Comparison of ENCODE assay signal across 30 cellular contexts in the genomic region with DNA sequence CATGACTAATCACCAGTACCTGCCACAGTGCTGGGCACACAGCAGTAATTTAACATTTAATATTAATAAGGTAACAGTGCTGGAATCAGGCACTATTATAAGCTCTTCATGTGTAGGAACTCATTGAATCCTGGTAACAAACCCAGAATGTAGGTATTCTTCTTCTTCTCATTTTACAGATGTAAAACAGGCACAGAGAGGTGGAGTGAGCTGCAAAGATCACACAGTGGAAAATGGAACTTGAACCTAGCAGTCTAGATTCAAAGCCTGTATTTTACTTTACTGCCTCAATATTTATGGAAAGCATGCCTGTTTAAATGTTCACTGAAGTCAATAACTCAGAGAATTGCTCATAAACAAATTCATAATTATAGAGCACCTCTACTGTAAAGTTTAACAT. TPM values are rescaled to one million over a fixed set of nuclear protein-coding genes. Genes with fewer than 3 reads are reported as not detected.
"Had no signal": no experiment of that assay in that cellular context is flagged by ENCODE, and none has a peak within 500 bp of the region (broad histone marks: within the 10 kb centered on the region; RNA-seq: fewer than 3 reads in every experiment).

No MANE protein-coding gene starts in this region.

- H3K27ac ChIP-seq: stomach, suprapubic skin, testis, thoracic aorta, thyroid gland, tibial artery, tibial nerve, transverse colon, upper lobe of left lung, upper lobe of right lung, uterus, vagina had no signal

- H3K4me3 Mint-ChIP-seq: stimulated activated effector memory CD8-positive, alpha-beta T cell treated with anti-CD3 and anti-CD28 coated beads, Interleukin-12 subunit alpha, Interleukin-12 subunit beta, amount 100 ng/mL, for 72 hours; stimulated activated memory B cell treated with anti-CD40 and anti-IgM and Interleukin-4, amounts not matched to agents 10 μg/mL and 1 μg/mL and 100 μg/mL, for 72 hours; stimulated activated naive B cell treated with anti-CD40 and anti-IgM and Interleukin-4, amounts not matched to agents 10 μg/mL and 1 μg/mL and 100 μg/mL, for 72 hours; stimulated activated naive CD8-positive, alpha-beta T cell treated with anti-CD3 and anti-CD28 coated beads, Interleukin-15, amount 100 ng/mL, for 72 hours; stimulated activated naive CD8-positive, alpha-beta T cell treated with anti-CD3 and anti-CD28 coated beads, Interleukin-15, Interleukin-2, amounts not matched to agents 100 ng/mL and 50 ng/mL, for 24 hours; type B pancreatic cell had no signal

- H3K36me3 Mint-ChIP-seq: stimulated activated memory B cell treated with anti-CD40 and anti-IgM and Interleukin-4, amounts not matched to agents 10 μg/mL and 1 μg/mL and 100 μg/mL, for 72 hours; stimulated activated naive B cell treated with anti-CD40 and anti-IgM and Interleukin-4, amounts not matched to agents 10 μg/mL and 1 μg/mL and 100 μg/mL, for 72 hours; type B pancreatic cell had no signal

- H3K4me3 ChIP-seq: stomach, suprapubic skin, testis, thoracic aorta, thyroid gland, tibial artery, tibial nerve, transverse colon, upper lobe of left lung, upper lobe of right lung, uterus, vagina had no signal

- DNase-seq: stimulated activated CD4-positive, alpha-beta T cell treated with anti-CD3 and anti-CD28 coated beads, Interleukin-2, amount 100 ng/mL, for 48 hours; stimulated activated CD4-positive, alpha-beta T cell treated with anti-CD3 and anti-CD28 coated beads, Interleukin-4, amount 100 ng/mL, for 1 hour; stimulated activated CD4-positive, alpha-beta T cell treated with anti-CD3 and anti-CD28 coated beads, Interleukin-4, amount 100 ng/mL, for 24 hours; stimulated activated CD4-positive, alpha-beta T cell treated with anti-CD3 and anti-CD28 coated beads, Interleukin-4, amount 100 ng/mL, for 4 hours; stimulated activated CD8-positive, alpha-beta memory T cell treated with anti-CD3 and anti-CD28 coated beads, Interleukin-4, amount 100 ng/mL, for 48 hours; stimulated activated naive B cell treated with anti-CD40 and anti-IgM and Interleukin-4, amounts not matched to agents 10 μg/mL and 1 μg/mL and 100 μg/mL, for 72 hours; stimulated activated naive CD4-positive, alpha-beta T cell; stimulated activated naive CD4-positive, alpha-beta T cell treated with Interleukin-2 at 50 U/mL for 16 hours; stimulated activated naive CD8-positive, alpha-beta T cell treated with anti-CD3 and anti-CD28 coated beads, Interleukin-15, amount 100 ng/mL, for 72 hours; stimulated activated naive CD8-positive, alpha-beta T cell treated with anti-CD3 and anti-CD28 coated beads, Interleukin-15, Interleukin-2, amounts not matched to agents 100 U/mL and 50 U/mL, for 24 hours; stomach; substantia nigra; testis; thyroid gland; tibial artery; transverse colon; trophoblast cell; upper lobe of left lung; upper lobe of right lung; uterus had no signal

- FAIRE-seq: urothelium cell line had no signal

- ATAC-seq: stimulated activated effector memory CD8-positive, alpha-beta T cell treated with anti-CD3 and anti-CD28 coated beads, Interleukin-12 subunit alpha, Interleukin-12 subunit beta, amount 100 ng/mL, for 72 hours; stimulated activated memory B cell treated with anti-CD40 and anti-IgM and Interleukin-4, amounts not matched to agents 10 μg/mL and 1 μg/mL and 100 μg/mL, for 72 hours; stimulated activated naive B cell treated with anti-CD40 and anti-IgM and Interleukin-4, amounts not matched to agents 10 μg/mL and 1 μg/mL and 100 μg/mL, for 72 hours; stimulated activated naive CD8-positive, alpha-beta T cell treated with anti-CD3 and anti-CD28 coated beads, Interleukin-15, amount 100 ng/mL, for 72 hours; stimulated activated naive CD8-positive, alpha-beta T cell treated with anti-CD3 and anti-CD28 coated beads, Interleukin-15, Interleukin-2, amounts not matched to agents 100 U/mL and 50 U/mL, for 24 hours; upper lobe of right lung had no signal

- H3K27me3 Mint-ChIP-seq: stimulated activated memory B cell treated with anti-CD40 and anti-IgM and Interleukin-4, amounts not matched to agents 10 μg/mL and 1 μg/mL and 100 μg/mL, for 72 hours had no signal

- H3K9me3 ChIP-seq: stomach, suprapubic skin, testis, thoracic aorta, thyroid gland, tibial artery, tibial nerve, transverse colon, upper lobe of left lung, upper lobe of right lung, uterus, vagina had no signal

- H3K27ac Mint-ChIP-seq: stimulated activated effector memory CD8-positive, alpha-beta T cell treated with anti-CD3 and anti-CD28 coated beads, Interleukin-12 subunit alpha, Interleukin-12 subunit beta, amount 100 ng/mL, for 72 hours; stimulated activated memory B cell treated with anti-CD40 and anti-IgM and Interleukin-4, amounts not matched to agents 10 μg/mL and 1 μg/mL and 100 μg/mL, for 72 hours; stimulated activated naive B cell treated with anti-CD40 and anti-IgM and Interleukin-4, amounts not matched to agents 10 μg/mL and 1 μg/mL and 100 μg/mL, for 72 hours; stimulated activated naive CD8-positive, alpha-beta T cell treated with anti-CD3 and anti-CD28 coated beads, Interleukin-15, amount 100 ng/mL, for 72 hours; stimulated activated naive CD8-positive, alpha-beta T cell treated with anti-CD3 and anti-CD28 coated beads, Interleukin-15, Interleukin-2, amounts not matched to agents 100 ng/mL and 50 ng/mL, for 24 hours; type B pancreatic cell had no signal

- H3K36me3 ChIP-seq: stomach, suprapubic skin, thoracic aorta, thyroid gland, tibial artery, tibial nerve, transverse colon, upper lobe of left lung, upper lobe of right lung, uterus, vagina had no signal

- H3K27me3 ChIP-seq: stomach, suprapubic skin, testis, thyroid gland, tibial artery, tibial nerve, transverse colon, upper lobe of left lung, upper lobe of right lung, uterus, vagina had no signal

- H3K9me3 Mint-ChIP-seq: stimulated activated effector memory CD8-positive, alpha-beta T cell treated with anti-CD3 and anti-CD28 coated beads, Interleukin-12 subunit alpha, Interleukin-12 subunit beta, amount 100 ng/mL, for 72 hours; stimulated activated memory B cell treated with anti-CD40 and anti-IgM and Interleukin-4, amounts not matched to agents 10 μg/mL and 1 μg/mL and 100 μg/mL, for 72 hours; stimulated activated naive B cell treated with anti-CD40 and anti-IgM and Interleukin-4, amounts not matched to agents 10 μg/mL and 1 μg/mL and 100 μg/mL, for 72 hours; stimulated activated naive CD8-positive, alpha-beta T cell treated with anti-CD3 and anti-CD28 coated beads, Interleukin-15, Interleukin-2, amounts not matched to agents 100 ng/mL and 50 ng/mL, for 24 hours; type B pancreatic cell had no signal

- H3K4me1 ChIP-seq: testis, thyroid gland, uterus, vagina had no signal

RNA-seq across cellular contexts. Expression of gene TXNDC2, which starts 24.3 kb away (rescaled TPM):
- total RNA-seq: suprapubic skin, thyroid gland, urinary bladder had no signal
- polyA plus RNA-seq: stomach had no signal
